11 cellular contexts compared by ENCODE assay signal in the genomic region with DNA sequence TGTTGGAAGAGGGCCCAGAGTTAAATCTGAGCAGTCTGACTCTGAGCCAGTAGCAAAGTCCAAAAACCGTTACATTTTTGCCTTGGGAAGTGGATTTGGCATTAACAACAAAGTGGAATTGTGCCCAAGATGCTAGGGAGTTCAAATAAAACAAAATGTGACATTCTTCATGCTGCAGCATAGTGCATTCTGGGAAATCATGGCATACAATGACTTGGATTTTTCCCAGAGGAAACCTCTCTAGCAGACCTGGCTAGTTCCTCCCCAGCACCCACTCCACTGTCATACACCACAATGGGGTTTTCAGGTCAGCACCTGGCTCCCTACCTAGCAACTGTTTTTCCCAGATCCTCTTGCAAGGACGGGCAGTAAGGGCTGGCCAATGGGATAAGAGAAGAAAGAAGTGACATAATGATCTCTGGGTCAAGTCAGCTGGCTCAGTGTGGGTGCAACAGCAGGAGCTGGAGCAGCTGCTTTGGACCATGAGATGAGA. TPM values are rescaled to one million over a fixed set of nuclear protein-coding genes. Genes with fewer than 3 reads are reported as not detected.
DNase-seq lines count a peak whose midpoint lies in the region; ATAC-seq and TF ChIP-seq lines count a peak whose summit lies in the region.
"Had no signal": no experiment of that assay in that cellular context is flagged by ENCODE, and none has a peak within 500 bp of the region (broad histone marks: within the 10 kb centered on the region; RNA-seq: fewer than 3 reads in every experiment).

No MANE protein-coding gene starts in this region.

- H3K4me1 ChIP-seq in endodermal cell (ENCODE audit: control insufficient read depth, insufficient read depth, low read length) (no peaks in the 10 kb centered on the region), liver (ENCODE audit: control insufficient read depth in 4 of 4, insufficient read depth in 4 of 4, low read length in 3 of 4) (peaks cover 3 to 8% (median 7%) of the 10 kb centered on the region in 4 donors)

- peaks cover 5% of the 10 kb centered on the region for H3K27me3 Mint-ChIP-seq in endodermal cell (ENCODE audit: insufficient read depth)
- H3K27me3 Mint-ChIP-seq in activated CD8-positive, alpha-beta T cell treated with anti-CD3 and anti-CD28 coated beads, Interleukin-2, amount 10 ng/mL, durations not matched to agents 7 days and 5 days (ENCODE audit: low read depth): peaks cover 2% of the 10 kb centered on the region

- peaks cover 16% of the 10 kb centered on the region for H3K9me3 Mint-ChIP-seq in endodermal cell
- no peaks in the 10 kb centered on the region for H3K9me3 Mint-ChIP-seq in activated CD8-positive, alpha-beta T cell treated with anti-CD3 and anti-CD28 coated beads, Interleukin-2, amount 10 ng/mL, durations not matched to agents 7 days and 5 days (ENCODE audit: insufficient read depth)

- H3K4me3 ChIP-seq in endodermal cell (ENCODE audit: low read length): no peak overlapping the region
- no peak overlapping the region for H3K4me3 ChIP-seq in liver (ENCODE audit: low read depth in 1 of 3, low read length in 3 of 3)
- H3K4me3 ChIP-seq: smooth muscle cell had no signal

- H3K27me3 ChIP-seq in endodermal cell (ENCODE audit: control insufficient read depth, insufficient read depth, low read length, poor library complexity, severe bottlenecking) (no peaks in the 10 kb centered on the region), liver (ENCODE audit: control insufficient read depth in 4 of 4, insufficient read depth in 4 of 4, low read length in 3 of 4) (no peaks in the 10 kb centered on the region)

- DNase-seq in AG20443 (ENCODE audit: low spot score) (peak; percentile 38), NCI-H2029 treated with DMSO at 0.1 percent for 48 hours (lab: John Stamatoyannopoulos, UW) (peak; percentile 57), endodermal cell (no peak), KG1 (lab: John Stamatoyannopoulos, UW) (no peak), GM19240 (ENCODE audit: insufficient read length, low spot score) (no peak)
- DNase-seq in activated CD8-positive, alpha-beta T cell treated with anti-CD3 and anti-CD28 coated beads, Interleukin-2, amount 10 ng/mL, durations not matched to agents 7 days and 5 days: no peak

- TF ChIP-seq RAD21 in liver (IDR thresholded peaks at IDR 0.05): peak in 1 of 2 donors; percentile 17

- CTCF ChIA-PET in activated CD8-positive, alpha-beta T cell treated with anti-CD3 and anti-CD28 coated beads, Interleukin-2, amount 10 ng/mL, durations not matched to agents 7 days and 5 days (lab: Charles Lee): no interaction called here

- POLR2A ChIA-PET in activated CD8-positive, alpha-beta T cell treated with anti-CD3 and anti-CD28 coated beads, Interleukin-2, amount 10 ng/mL, durations not matched to agents 7 days and 5 days (lab: Charles Lee): no interaction called here

- H3K27ac Mint-ChIP-seq in endodermal cell: peak overlapping the region; percentile 2
- H3K27ac Mint-ChIP-seq in activated CD8-positive, alpha-beta T cell treated with anti-CD3 and anti-CD28 coated beads, Interleukin-2, amount 10 ng/mL, durations not matched to agents 7 days and 5 days: no peak overlapping the region

- H3K36me3 Mint-ChIP-seq in endodermal cell (ENCODE audit: low read depth): no peaks in the 10 kb centered on the region
- H3K36me3 Mint-ChIP-seq in activated CD8-positive, alpha-beta T cell treated with anti-CD3 and anti-CD28 coated beads, Interleukin-2, amount 10 ng/mL, durations not matched to agents 7 days and 5 days (ENCODE audit: low read depth): no peaks in the 10 kb centered on the region

- H3K36me3 ChIP-seq in endodermal cell (ENCODE audit: control insufficient read depth, insufficient read depth, low read length) (no peaks in the 10 kb centered on the region), liver (ENCODE audit: control insufficient read depth in 4 of 4, insufficient read depth in 3 of 4, low read depth in 1 of 4, low read length in 3 of 4) (no peaks in the 10 kb centered on the region)

- H3K9ac ChIP-seq in endodermal cell (ENCODE audit: extremely low read depth, low read length, poor library complexity, severe bottlenecking) (no peak overlapping the region), liver (ENCODE audit: low read depth in 1 of 2, low read length in 2 of 2) (no peak overlapping the region)

- ATAC-seq in activated CD8-positive, alpha-beta T cell treated with anti-CD3 and anti-CD28 coated beads, Interleukin-2, amount 10 ng/mL, durations not matched to agents 7 days and 5 days: no peak
- ATAC-seq in HG02678 (IDR thresholded peaks at IDR 0.05; ENCODE audit: unreplicated experiment): no peak
- ATAC-seq: Panc1 had no signal

- TF ChIP-seq CTCF in endodermal cell (conservative IDR thresholded peaks at IDR 0.05) (no peak), liver (IDR thresholded peaks at IDR 0.05; ENCODE audit: low read depth, low read length, missing input control) (no peak)

- H3K4me3 Mint-ChIP-seq in endodermal cell: no peak overlapping the region
- no peak overlapping the region for H3K4me3 Mint-ChIP-seq in activated CD8-positive, alpha-beta T cell treated with anti-CD3 and anti-CD28 coated beads, Interleukin-2, amount 10 ng/mL, durations not matched to agents 7 days and 5 days

- no peaks in the 10 kb centered on the region for H3K4me1 Mint-ChIP-seq in endodermal cell
- peaks cover 15% of the 10 kb centered on the region for H3K4me1 Mint-ChIP-seq in activated CD8-positive, alpha-beta T cell treated with anti-CD3 and anti-CD28 coated beads, Interleukin-2, amount 10 ng/mL, durations not matched to agents 7 days and 5 days (ENCODE audit: low read depth)

- H3K9me3 ChIP-seq in endodermal cell (ENCODE audit: control insufficient read depth, low read length) (peaks cover 9% of the 10 kb centered on the region), liver (ENCODE audit: control insufficient read depth in 4 of 4, low read length in 3 of 4) (peaks cover 0 to 1% (median 0%) of the 10 kb centered on the region in 4 donors)

- H3K27ac ChIP-seq in endodermal cell (ENCODE audit: low read depth, low read length) (no peak overlapping the region), liver (ENCODE audit: low read depth in 1 of 2, low read length in 2 of 2) (no peak overlapping the region)

- 80 to 95% methylated on average over 2 of the region's 2 CpGs for WGBS in endodermal cell (ENCODE audit: insufficient coverage in 1 of 2, insufficient read length in 1 of 2), 2 experiments
- WGBS in liver: 19% methylated on average over 2 of the region's 2 CpGs

TF ChIP-seq in liver, 16 proteins besides CTCF, POLR2A, EP300 and RAD21:
- TF ChIP-seq FOXA2 (IDR thresholded peaks at IDR 0.05): no peak
- no peak for TF ChIP-seq YY1 (IDR thresholded peaks at IDR 0.05)
- no peak for TF ChIP-seq EGR1 (IDR thresholded peaks at IDR 0.05; ENCODE audit: low read depth in 2 of 2)
- no peak for TF ChIP-seq FOXA1 (IDR thresholded peaks at IDR 0.05)
- TF ChIP-seq RXRA (IDR thresholded peaks at IDR 0.05): peak in 1 of 2 donors; percentile 23
- peak; percentile 44 for TF ChIP-seq NR2F2 (IDR thresholded peaks at IDR 0.05)
- no peak for TF ChIP-seq ZBTB33 (IDR thresholded peaks at IDR 0.05)
- TF ChIP-seq SP1 (IDR thresholded peaks at IDR 0.05): peak; percentile 59
- peak; percentile 59 for TF ChIP-seq HNF4G (IDR thresholded peaks at IDR 0.05)
- TF ChIP-seq HNF4A (conservative IDR thresholded peaks at IDR 0.05): peak; percentile 65 to 83
- TF ChIP-seq JUND (IDR thresholded peaks at IDR 0.05): no peak
TF ChIP-seq in liver: peak in this region for 5.

RNA-seq across cellular contexts. Expression of gene CYB5R3, which starts 24.8 kb away (rescaled TPM):
- total RNA-seq in endodermal cell: 10 to 100 TPM; 89.5 to 92.4 TPM
- 120 TPM for polyA plus RNA-seq in endodermal cell (2013, experiment 1 of 2)
- polyA plus RNA-seq in endodermal cell (2013, experiment 2 of 2): 109 TPM
- total RNA-seq in liver: 10 to 100 TPM; 49.4 to 71.1 TPM
- polyA plus RNA-seq in liver: 100 to 1,000 TPM; 197 to 210 TPM
- total RNA-seq in activated CD8-positive, alpha-beta T cell treated with anti-CD3 and anti-CD28 coated beads, Interleukin-2, amount 10 ng/mL, durations not matched to agents 7 days and 5 days: 10 to 100 TPM; 87.7 to 91.4 TPM

RNA-seq across cellular contexts. Expression of gene ATP5MGL, which starts 33.5 kb away (rescaled TPM):
- 1 to 10 TPM in 1 of 2 donors, under 1 TPM in 1; 0.46 to 1.8 TPM for total RNA-seq in endodermal cell
- not detected for polyA plus RNA-seq in endodermal cell (2013, experiment 1 of 2)
- 0.62 TPM for polyA plus RNA-seq in endodermal cell (2013, experiment 2 of 2)
- total RNA-seq in liver: under 1 TPM in 1 of 2 donors, not detected in 1; 0.84 TPM
- 1 to 10 TPM in 1 of 2 donors, not detected in 1; 1.1 TPM for polyA plus RNA-seq in liver
- total RNA-seq in activated CD8-positive, alpha-beta T cell treated with anti-CD3 and anti-CD28 coated beads, Interleukin-2, amount 10 ng/mL, durations not matched to agents 7 days and 5 days: 1 to 10 TPM in 1 of 2 experiments, under 1 TPM in 1; 0.63 to 1.4 TPM
- polyA plus RNA-seq: BJ had no signal

RNA-seq across cellular contexts. Expression of gene A4GALT, which starts 46.7 kb away (rescaled TPM):
- total RNA-seq in endodermal cell (1 to 10 TPM; 5.3 to 7.7 TPM), liver (1 to 10 TPM; 2.3 to 8.2 TPM)
- 2.0 TPM for polyA plus RNA-seq in endodermal cell (2013, experiment 1 of 2)
- polyA plus RNA-seq in endodermal cell (2013, experiment 2 of 2): 1.7 TPM
- 1 to 10 TPM; 1.6 to 1.8 TPM for polyA plus RNA-seq in liver
- total RNA-seq in activated CD8-positive, alpha-beta T cell treated with anti-CD3 and anti-CD28 coated beads, Interleukin-2, amount 10 ng/mL, durations not matched to agents 7 days and 5 days: under 1 TPM in 1 of 2 experiments, not detected in 1; 0.16 TPM

RNA-seq across cellular contexts. Expression of gene POLDIP3, which starts 59.3 kb away (rescaled TPM):
- 100 to 1,000 TPM in 1 of 2 donors, 10 to 100 TPM in 1; 81.9 to 102 TPM for total RNA-seq in endodermal cell
- 88.4 TPM for polyA plus RNA-seq in endodermal cell (2013, experiment 1 of 2)
- polyA plus RNA-seq in endodermal cell (2013, experiment 2 of 2): 78.7 TPM
- total RNA-seq in liver: 10 to 100 TPM; 18.1 to 22.5 TPM
- 10 to 100 TPM; 14.6 to 18.0 TPM for polyA plus RNA-seq in liver
- total RNA-seq in activated CD8-positive, alpha-beta T cell treated with anti-CD3 and anti-CD28 coated beads, Interleukin-2, amount 10 ng/mL, durations not matched to agents 7 days and 5 days: 10 to 100 TPM; 77.2 to 80.6 TPM

Comparison
In these comparisons a context has a peak if more than half of its experiments do, and no peak if none do; other contexts are left out.
1. DNase-seq: peak in AG20443 (single experiment) and NCI-H2029 treated with DMSO at 0.1 percent for 48 hours (single experiment); none in endodermal cell (single experiment), KG1 (single experiment), activated CD8-positive, alpha-beta T cell treated with anti-CD3 and anti-CD28 coated beads, Interleukin-2, amount 10 ng/mL, durations not matched to agents 7 days and 5 days (single experiment) and GM19240 (single experiment).